Comparison of ENCODE assay signal across 18 cellular contexts in genomic region chr5:144236479-144236878, GRCh38.
A peak's percentile ranks its signal among the peaks of the same experiment; 100 is the strongest.
DNase-seq lines count a peak whose midpoint lies in the region; ATAC-seq and TF ChIP-seq lines count a peak whose summit lies in the region.
"Had no signal": no experiment of that assay in that cellular context is flagged by ENCODE, and none has a peak within 500 bp of the region (broad histone marks: within the 10 kb centered on the region; RNA-seq: fewer than 3 reads in every experiment).

No MANE protein-coding gene starts in this region.

- H3K9me3 Mint-ChIP-seq in WTC11 = no peaks in the 10 kb centered on the region
- H3K9me3 Mint-ChIP-seq: CD8-positive, alpha-beta T cell; HFFc6 had no signal

- POLR2A ChIA-PET in WTC11 (lab: Charles Lee) = no interaction called here

- CTCF ChIA-PET in WTC11 (lab: Charles Lee) = no interaction called here

- H3K4me3 Mint-ChIP-seq in WTC11 = no peak overlapping the region
- H3K4me3 Mint-ChIP-seq: CD4-positive, CD25-positive, alpha-beta regulatory T cell; CD8-positive, alpha-beta T cell; HFFc6 had no signal

- intact Hi-C loops in vagina (cut with DNase I) = no loop called here

- DNase-seq in H4 (ENCODE audit: low spot score) (peak; percentile 6), WTC11 (ENCODE audit: low spot score) (no peak), fibroblast of peridontal ligament (ENCODE audit: extremely low read depth) (peak; percentile 36), vagina (ENCODE audit: extremely low spot score in 2 of 2) (no peak), cerebellum (ENCODE audit: low spot score) (no peak), DMS153 treated with DMSO at 0.1 percent for 48 hours (lab: John Stamatoyannopoulos, UW; ENCODE audit: unreplicated experiment) (no peak)
- DNase-seq: C1 segment of cervical spinal cord; Caco-2; CD4-positive, CD25-positive, alpha-beta regulatory T cell; CD8-positive, alpha-beta T cell; DMS153; DND-41; EL; GDM1; GM23248; HFFc6 had no signal

- H3K36me3 ChIP-seq in vagina = no peaks in the 10 kb centered on the region
- H3K36me3 ChIP-seq: HAP-1 had no signal

- no peak for TF ChIP-seq POLR2A in vagina (IDR thresholded peaks at IDR 0.05)

- H3K27me3 ChIP-seq in vagina = no peaks in the 10 kb centered on the region

- TF ChIP-seq CTCF in WTC11 (IDR thresholded peaks at IDR 0.05) (no peak), vagina (IDR thresholded peaks at IDR 0.05) (no peak)

- H3K4me1 Mint-ChIP-seq in WTC11 = peaks cover 22% of the 10 kb centered on the region
- H3K4me1 Mint-ChIP-seq: CD4-positive, CD25-positive, alpha-beta regulatory T cell had no signal

- ATAC-seq in WTC11 = peak; percentile 26; the same call in 1 of the 2 replicates
- ATAC-seq: CD8-positive, alpha-beta T cell; GM12878 had no signal

- no peaks in the 10 kb centered on the region for H3K36me3 Mint-ChIP-seq in WTC11
- H3K36me3 Mint-ChIP-seq: CD4-positive, CD25-positive, alpha-beta regulatory T cell; CD8-positive, alpha-beta T cell had no signal

- no peak overlapping the region for H3K27ac ChIP-seq in vagina
- H3K27ac ChIP-seq: GM23248 had no signal

- H3K9me3 ChIP-seq in vagina = no peaks in the 10 kb centered on the region
- H3K9me3 ChIP-seq: Caco-2, HAP-1 had no signal

- no peak overlapping the region for H3K4me3 ChIP-seq in vagina
- H3K4me3 ChIP-seq: GM12878, GM23248, HAP-1 had no signal

- H3K27ac Mint-ChIP-seq in WTC11 = no peak overlapping the region
- H3K27ac Mint-ChIP-seq: CD4-positive, CD25-positive, alpha-beta regulatory T cell; CD8-positive, alpha-beta T cell; HFFc6 had no signal

- no peaks in the 10 kb centered on the region for H3K4me1 ChIP-seq in vagina
- H3K4me1 ChIP-seq: Caco-2 had no signal

- H3K27me3 Mint-ChIP-seq in WTC11 (ENCODE audit: low read depth) = peaks cover 5% of the 10 kb centered on the region; the same call in 1 of the 2 replicates

TF ChIP-seq in WTC11, 78 proteins besides CTCF, POLR2A, EP300 and RAD21:
- TF ChIP-seq JAZF1 (CRISPR knock-in tag; IDR thresholded peaks at IDR 0.05) (no peak), CREM (CRISPR knock-in tag; IDR thresholded peaks at IDR 0.05) (no peak), SOX15 (CRISPR knock-in tag; IDR thresholded peaks at IDR 0.05) (no peak), KAT7 (CRISPR knock-in tag; IDR thresholded peaks at IDR 0.05; ENCODE audit: borderline replicate concordance) (no peak), E2F1 (CRISPR knock-in tag; IDR thresholded peaks at IDR 0.05) (no peak), ATF6 (CRISPR knock-in tag; IDR thresholded peaks at IDR 0.05) (no peak), OVOL2 (CRISPR knock-in tag; IDR thresholded peaks at IDR 0.05; ENCODE audit: borderline replicate concordance) (no peak), MLX (CRISPR knock-in tag; IDR thresholded peaks at IDR 0.05) (no peak), FOXJ3 (CRISPR knock-in tag; IDR thresholded peaks at IDR 0.05; ENCODE audit: borderline replicate concordance) (no peak), IRF2 (CRISPR knock-in tag; IDR thresholded peaks at IDR 0.05; ENCODE audit: borderline replicate concordance, low read depth) (no peak), ZNF425 (CRISPR knock-in tag; conservative IDR thresholded peaks at IDR 0.05) (no peak), CDX4 (CRISPR knock-in tag; IDR thresholded peaks at IDR 0.05; ENCODE audit: borderline replicate concordance) (no peak), NFE2L1 (CRISPR knock-in tag; IDR thresholded peaks at IDR 0.05) (no peak)

Comparison
In these comparisons a context has a peak if more than half of its experiments do, and no peak if none do; other contexts are left out.
1. DNase-seq: peak in H4 (single experiment) and fibroblast of peridontal ligament (single experiment); none in WTC11 (single experiment), vagina (0 of 2), cerebellum (single experiment) and DMS153 treated with DMSO at 0.1 percent for 48 hours (single experiment).